In the genomic region with DNA sequence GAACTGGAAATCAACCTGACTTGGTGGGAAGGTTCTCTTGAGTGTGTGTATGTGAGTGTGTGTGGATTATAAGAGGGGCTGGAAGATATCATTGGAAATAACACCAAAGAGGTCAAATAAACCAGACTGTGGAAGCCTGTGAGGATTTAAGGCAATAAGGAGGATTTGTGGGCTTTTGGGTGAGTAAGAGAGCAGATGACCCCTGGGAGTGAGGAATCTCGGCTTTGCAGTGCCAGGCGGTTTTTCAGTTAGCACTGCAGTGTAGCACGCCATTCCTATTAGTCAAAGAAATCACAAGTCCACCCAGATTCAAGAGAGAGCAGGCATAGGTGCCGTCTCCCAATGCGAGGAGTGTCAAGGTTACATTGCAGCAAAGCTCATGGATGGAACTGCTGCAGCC, we compare ENCODE assay signal across 22 cellular contexts.
"Had no signal": no experiment of that assay in that cellular context is flagged by ENCODE, and none has a peak within 500 bp of the region (broad histone marks: within the 10 kb centered on the region; RNA-seq: fewer than 3 reads in every experiment).

No MANE protein-coding gene starts in this region.

- H3K27ac Mint-ChIP-seq: activated CD8-positive, alpha-beta T cell treated with anti-CD3 and anti-CD28 coated beads for 36 hours; activated naive CD4-positive, alpha-beta T cell treated with anti-CD3 and anti-CD28 coated beads, Interleukin-2, amount 50 U/mL, for 24 hours; activated T-cell treated with anti-CD3 and anti-CD28 coated beads, Interleukin-2, amount 50 U/mL, for 24 hours; activated T-helper 1 cell treated with anti-CD3 and anti-CD28 coated beads, Interleukin-12 subunit alpha, Interleukin-12 subunit beta, Interleukin-2, Interleukin-4 antibody, amounts not matched to agents 30 ng/mL and 10 ng/mL and 1 ng/mL, durations not matched to agents 14 hours and 24 hours and 36 hours; T-helper 17 cell had no signal

- H3K27me3 Mint-ChIP-seq: activated CD8-positive, alpha-beta T cell treated with anti-CD3 and anti-CD28 coated beads for 36 hours; activated naive CD4-positive, alpha-beta T cell treated with anti-CD3 and anti-CD28 coated beads, Interleukin-2, amount 50 U/mL, for 24 hours; activated T-cell treated with anti-CD3 and anti-CD28 coated beads, Interleukin-2, amount 50 U/mL, for 24 hours had no signal

- H3K9me3 Mint-ChIP-seq: activated CD8-positive, alpha-beta T cell treated with anti-CD3 and anti-CD28 coated beads for 36 hours; activated naive CD4-positive, alpha-beta T cell treated with anti-CD3 and anti-CD28 coated beads, Interleukin-2, amount 50 U/mL, for 24 hours; activated T-cell treated with anti-CD3 and anti-CD28 coated beads, Interleukin-2, amount 50 U/mL, for 24 hours; activated T-helper 1 cell treated with anti-CD3 and anti-CD28 coated beads, Interleukin-12 subunit alpha, Interleukin-12 subunit beta, Interleukin-2, Interleukin-4 antibody, amounts not matched to agents 30 ng/mL and 10 ng/mL and 1 ng/mL, durations not matched to agents 14 hours and 24 hours and 36 hours had no signal

- H3K27me3 ChIP-seq: ascending aorta, cardiac muscle cell had no signal

- ATAC-seq: activated CD8-positive, alpha-beta T cell treated with anti-CD3 and anti-CD28 coated beads for 36 hours; T-helper 17 cell had no signal

- H3K9me3 ChIP-seq: ascending aorta had no signal

- H3K4me1 ChIP-seq: ascending aorta had no signal

- H3K36me3 Mint-ChIP-seq: activated naive CD4-positive, alpha-beta T cell treated with anti-CD3 and anti-CD28 coated beads, Interleukin-2, amount 50 U/mL, for 24 hours; brain had no signal

- H3K36me3 ChIP-seq: ascending aorta, cardiac muscle cell had no signal

- H3K27ac ChIP-seq: ascending aorta, cardiac muscle cell had no signal

- H3K4me3 ChIP-seq: ascending aorta, cardiac muscle cell had no signal

- DNase-seq: activated CD4-positive, CD25-positive, alpha-beta regulatory T cell; activated CD8-positive, alpha-beta memory T cell treated with anti-CD3 and anti-CD28 coated beads, Interleukin-2, amount 50 U/mL, for 48 hours; activated CD8-positive, alpha-beta T cell treated with anti-CD3 and anti-CD28 coated beads for 36 hours; activated effector memory CD4-positive, alpha-beta T cell treated with Interleukin-2 at 50 U/mL for 16 hours; activated naive CD4-positive, alpha-beta T cell; activated T-cell treated with anti-CD3 and anti-CD28 coated beads, Interleukin-2, amount 50 U/mL, for 24 hours; amniotic stem cell; NCI-H1048; NCI-H1930; NCI-H2171; NCI-H2227 treated with DMSO at 0.1 percent for 48 hours; NCI-H446 treated with DMSO at 0.1 percent for 48 hours; NCI-H524 treated with DMSO at 0.1 percent for 48 hours; NCI-H748 treated with DMSO at 0.1 percent for 48 hours; SIG-M5; T-helper 17 cell; T-helper 9 cell had no signal

- H3K4me1 Mint-ChIP-seq: activated naive CD4-positive, alpha-beta T cell treated with anti-CD3 and anti-CD28 coated beads, Interleukin-2, amount 50 U/mL, for 24 hours had no signal

- H3K4me3 Mint-ChIP-seq: activated CD8-positive, alpha-beta T cell treated with anti-CD3 and anti-CD28 coated beads for 36 hours; activated naive CD4-positive, alpha-beta T cell treated with anti-CD3 and anti-CD28 coated beads, Interleukin-2, amount 50 U/mL, for 24 hours; activated T-cell treated with anti-CD3 and anti-CD28 coated beads, Interleukin-2, amount 50 U/mL, for 24 hours; activated T-helper 1 cell treated with anti-CD3 and anti-CD28 coated beads, Interleukin-12 subunit alpha, Interleukin-12 subunit beta, Interleukin-2, Interleukin-4 antibody, amounts not matched to agents 30 ng/mL and 10 ng/mL and 1 ng/mL, durations not matched to agents 14 hours and 24 hours and 36 hours; brain; T-helper 17 cell had no signal
